12 cellular contexts compared by ENCODE assay signal in genomic region chr9:114224247-114224610, GRCh38.
DNase-seq lines count a peak whose midpoint lies in the region; ATAC-seq and TF ChIP-seq lines count a peak whose summit lies in the region.
"Had no signal": no experiment of that assay in that cellular context is flagged by ENCODE, and none has a peak within 500 bp of the region (broad histone marks: within the 10 kb centered on the region; RNA-seq: fewer than 3 reads in every experiment).

No MANE protein-coding gene starts in this region.

- H2AFZ ChIP-seq in smooth muscle cell (ENCODE audit: low read depth) = no peak overlapping the region

- peaks cover 14% of the 10 kb centered on the region for H3F3A ChIP-seq in smooth muscle cell (ENCODE audit: low read depth)

- H3K36me3 Mint-ChIP-seq in glutamatergic neuron (ENCODE audit: unreplicated experiment) = no peaks in the 10 kb centered on the region
- H3K36me3 Mint-ChIP-seq: activated naive CD4-positive, alpha-beta T cell treated with anti-CD3 and anti-CD28 coated beads, Interleukin-2, amount 50 U/mL, for 24 hours had no signal

- no peak overlapping the region for H3K4me2 ChIP-seq in smooth muscle cell

- H3K27me3 ChIP-seq in SJSA1 (replicated peaks) (no peaks in the 10 kb centered on the region), smooth muscle cell (ENCODE audit: low read depth) (no peaks in the 10 kb centered on the region), spleen (replicated peaks in 1 of 7) (peaks cover 0 to 9% (median 0%) of the 10 kb centered on the region in 7 donors)

- ATAC-seq in Right ventricle myocardium inferior = peak; percentile 18
- ATAC-seq in Right ventricle myocardium superior (ENCODE audit: poor library complexity) = no peak
- ATAC-seq: stimulated activated naive CD8-positive, alpha-beta T cell treated with anti-CD3 and anti-CD28 coated beads, Interleukin-15, amount 100 ng/mL, for 72 hours had no signal

- no peak overlapping the region for H3K9ac ChIP-seq in smooth muscle cell (ENCODE audit: low read depth)

- H3K4me3 Mint-ChIP-seq in glutamatergic neuron (ENCODE audit: unreplicated experiment) = no peak overlapping the region
- H3K4me3 Mint-ChIP-seq: activated naive CD4-positive, alpha-beta T cell treated with anti-CD3 and anti-CD28 coated beads, Interleukin-2, amount 50 U/mL, for 24 hours; stimulated activated naive CD8-positive, alpha-beta T cell treated with anti-CD3 and anti-CD28 coated beads, Interleukin-15, amount 100 ng/mL, for 72 hours had no signal

- no peak for TF ChIP-seq POLR2A in spleen (IDR thresholded peaks at IDR 0.05)

- no peak for TF ChIP-seq CTCF in smooth muscle cell (IDR thresholded peaks at IDR 0.05; ENCODE audit: borderline replicate concordance, insufficient read depth, poor library complexity, severe bottlenecking)
- no peak for TF ChIP-seq CTCF in glutamatergic neuron (IDR thresholded peaks at IDR 0.05; ENCODE audit: partially characterized antibody, unreplicated experiment)
- TF ChIP-seq CTCF in spleen (IDR thresholded peaks at IDR 0.05 in 8 of 11, conservative IDR thresholded peaks at IDR 0.05 in 3 of 11) = no peak

- H3K36me3 ChIP-seq in SJSA1 = no peaks in the 10 kb centered on the region
- H3K36me3 ChIP-seq in smooth muscle cell (ENCODE audit: low read depth) = no peaks in the 10 kb centered on the region
- no peaks in the 10 kb centered on the region for H3K36me3 ChIP-seq in spleen

- H3K4me1 Mint-ChIP-seq in glutamatergic neuron (ENCODE audit: low read depth, unreplicated experiment) = peaks cover 15% of the 10 kb centered on the region
- H3K4me1 Mint-ChIP-seq: activated naive CD4-positive, alpha-beta T cell treated with anti-CD3 and anti-CD28 coated beads, Interleukin-2, amount 50 U/mL, for 24 hours; stimulated activated naive CD8-positive, alpha-beta T cell treated with anti-CD3 and anti-CD28 coated beads, Interleukin-15, amount 100 ng/mL, for 72 hours had no signal

- no peak overlapping the region for H3K27ac Mint-ChIP-seq in glutamatergic neuron (ENCODE audit: unreplicated experiment)
- H3K27ac Mint-ChIP-seq: activated naive CD4-positive, alpha-beta T cell treated with anti-CD3 and anti-CD28 coated beads, Interleukin-2, amount 50 U/mL, for 24 hours had no signal

- H3K79me2 ChIP-seq in smooth muscle cell (ENCODE audit: low read depth) = no peaks in the 10 kb centered on the region

- H3K9me3 Mint-ChIP-seq in glutamatergic neuron (ENCODE audit: unreplicated experiment) = peaks cover 8% of the 10 kb centered on the region
- H3K9me3 Mint-ChIP-seq: activated naive CD4-positive, alpha-beta T cell treated with anti-CD3 and anti-CD28 coated beads, Interleukin-2, amount 50 U/mL, for 24 hours; stimulated activated naive CD8-positive, alpha-beta T cell treated with anti-CD3 and anti-CD28 coated beads, Interleukin-15, amount 100 ng/mL, for 72 hours had no signal

- H3K4me1 ChIP-seq in SJSA1 (replicated peaks) (peaks cover 69% of the 10 kb centered on the region), smooth muscle cell (ENCODE audit: low read depth) (peaks cover 5% of the 10 kb centered on the region), spleen (peaks cover 0 to 5% (median 0%) of the 10 kb centered on the region in 6 donors)

- H3K4me3 ChIP-seq in SJSA1 (no peak overlapping the region), smooth muscle cell (no peak overlapping the region), spleen (no peak overlapping the region)

- H3K27ac ChIP-seq in SJSA1 (peak overlapping the region; percentile 53), smooth muscle cell (ENCODE audit: low read depth) (peak overlapping the region; percentile 52), spleen (no peak overlapping the region)

- no peaks in the 10 kb centered on the region for H4K20me1 ChIP-seq in smooth muscle cell (ENCODE audit: low read depth)

- H3K9me3 ChIP-seq in SJSA1 (replicated peaks) (no peaks in the 10 kb centered on the region), smooth muscle cell (replicated peaks; ENCODE audit: low read depth) (no peaks in the 10 kb centered on the region), spleen (no peaks in the 10 kb centered on the region)

- intact Hi-C loops in Right ventricle myocardium inferior (cut with DNase I) (no loop called here), Right ventricle myocardium superior (cut with DNase I) (no loop called here), spleen (cut with DNase I; ENCODE audit: low total_unique reads) (no loop called here)

- H3K27me3 Mint-ChIP-seq in glutamatergic neuron (ENCODE audit: unreplicated experiment) = peaks cover 1% of the 10 kb centered on the region
- H3K27me3 Mint-ChIP-seq: activated naive CD4-positive, alpha-beta T cell treated with anti-CD3 and anti-CD28 coated beads, Interleukin-2, amount 50 U/mL, for 24 hours; stimulated activated naive CD8-positive, alpha-beta T cell treated with anti-CD3 and anti-CD28 coated beads, Interleukin-15, amount 100 ng/mL, for 72 hours had no signal

- WGBS in smooth muscle cell (ENCODE audit: low lambda C conversion rate) = 34% methylated on average over 3 of the region's 3 CpGs
- 48 to 67% (median 62%) methylated on average over 3 of the region's 3 CpGs for WGBS in spleen, 5 donors

- DNase-seq in Right ventricle myocardium inferior (ENCODE audit: missing footprints) (no peak), Right ventricle myocardium superior (no peak), SJSA1 (ENCODE audit: low read depth in 1 of 2, low spot score in 2 of 2) (peak in 1 of 2 experiments; percentile 70), fibroblast of peridontal ligament (ENCODE audit: extremely low read depth) (peak; percentile 63), smooth muscle cell (lab: John Stamatoyannopoulos, UW; ENCODE audit: unreplicated experiment) (no peak), glutamatergic neuron (no peak), spleen (no peak)
- no peak for DNase-seq in stimulated activated CD4-positive, alpha-beta T cell treated with anti-CD3 and anti-CD28 coated beads, Interleukin-15, amount 100 ng/mL, for 24 hours
- DNase-seq: activated CD4-positive, alpha-beta T cell treated with anti-CD3 and anti-CD28 coated beads, Interleukin-2, amount 50 U/mL, for 1 hour; Kasumi-1; stimulated activated naive CD8-positive, alpha-beta T cell treated with anti-CD3 and anti-CD28 coated beads, Interleukin-15, amount 100 ng/mL, for 72 hours had no signal

Comparison
In these comparisons a context has a peak if more than half of its experiments do, and no peak if none do; other contexts are left out.
1. H3K27ac ChIP-seq: peak in SJSA1 (single experiment) and smooth muscle cell (single experiment); none in spleen (0 of 8).